In genomic region chr2:62197609-62198236, GRCh38 we compare ENCODE assay signal across 8 cellular contexts. TPM values are rescaled to one million over a fixed set of nuclear protein-coding genes. Genes with fewer than 3 reads are reported as not detected.
DNase-seq lines count a peak whose midpoint lies in the region; ATAC-seq and TF ChIP-seq lines count a peak whose summit lies in the region.

No MANE protein-coding gene starts in this region.

- H3K27me3 Mint-ChIP-seq in activated CD4-positive, alpha-beta T cell treated with anti-CD3 and anti-CD28 coated beads, Interleukin-2, amount 10 ng/mL, durations not matched to agents 7 days and 5 days, result peaks cover 2% of the 10 kb centered on the region
- no peaks in the 10 kb centered on the region for H3K27me3 Mint-ChIP-seq in naive thymus-derived CD8-positive, alpha-beta T cell

- H3K4me3 Mint-ChIP-seq in activated CD4-positive, alpha-beta T cell treated with anti-CD3 and anti-CD28 coated beads, Interleukin-2, amount 10 ng/mL, durations not matched to agents 7 days and 5 days, result peak overlapping the region; percentile 89
- peak overlapping the region; percentile 91 to 96 (median 93) for H3K4me3 Mint-ChIP-seq in naive thymus-derived CD8-positive, alpha-beta T cell

- peak overlapping the region; percentile 93 for H3K27ac ChIP-seq in HL-60 (replicated peaks)

- peak overlapping the region; percentile 97 for H3K27ac Mint-ChIP-seq in activated CD4-positive, alpha-beta T cell treated with anti-CD3 and anti-CD28 coated beads, Interleukin-2, amount 10 ng/mL, durations not matched to agents 7 days and 5 days
- peak overlapping the region; percentile 89 to 97 (median 94) for H3K27ac Mint-ChIP-seq in naive thymus-derived CD8-positive, alpha-beta T cell

- H3K4me1 Mint-ChIP-seq in activated CD4-positive, alpha-beta T cell treated with anti-CD3 and anti-CD28 coated beads, Interleukin-2, amount 10 ng/mL, durations not matched to agents 7 days and 5 days, result peaks cover 58% of the 10 kb centered on the region
- peaks cover 37 to 62% (median 55%) of the 10 kb centered on the region in 4 donors for H3K4me1 Mint-ChIP-seq in naive thymus-derived CD8-positive, alpha-beta T cell

- H3K9me3 Mint-ChIP-seq in activated CD4-positive, alpha-beta T cell treated with anti-CD3 and anti-CD28 coated beads, Interleukin-2, amount 10 ng/mL, durations not matched to agents 7 days and 5 days, result peaks cover 2% of the 10 kb centered on the region
- no peaks in the 10 kb centered on the region for H3K9me3 Mint-ChIP-seq in naive thymus-derived CD8-positive, alpha-beta T cell

- H3K27me3 ChIP-seq in HL-60 (ENCODE audit: insufficient read depth, poor library complexity, severe bottlenecking), result no peaks in the 10 kb centered on the region

- DNase-seq in AG10803 (ENCODE audit: low read depth) (peak; percentile 18), HL-60 (ENCODE audit: low read depth in 1 of 2, low spot score in 1 of 2) (peak in 1 of 2 experiments; percentile 30), fibroblast of gingiva (ENCODE audit: low read depth) (peak; percentile 26), middle frontal gyrus (ENCODE audit: extremely low spot score, low spot score) (no peak), NCI-H1105 treated with DMSO at 0.1 percent for 48 hours (lab: John Stamatoyannopoulos, UW) (no peak)
- DNase-seq in activated CD4-positive, alpha-beta T cell treated with anti-CD3 and anti-CD28 coated beads, Interleukin-2, amount 10 ng/mL, durations not matched to agents 7 days and 5 days, result peak; percentile 17
- DNase-seq in naive thymus-derived CD8-positive, alpha-beta T cell, result peak in 2 of 10 donors; percentile 17 to 19

- peaks cover 18% of the 10 kb centered on the region for H3K36me3 Mint-ChIP-seq in activated CD4-positive, alpha-beta T cell treated with anti-CD3 and anti-CD28 coated beads, Interleukin-2, amount 10 ng/mL, durations not matched to agents 7 days and 5 days (ENCODE audit: low read depth)
- H3K36me3 Mint-ChIP-seq in naive thymus-derived CD8-positive, alpha-beta T cell, result no peaks in the 10 kb centered on the region

- no peak for ATAC-seq in naive thymus-derived CD8-positive, alpha-beta T cell
- no peak for ATAC-seq in HG03520 (IDR thresholded peaks at IDR 0.05; ENCODE audit: unreplicated experiment)

- peak overlapping the region; percentile 91 for H3K4me3 ChIP-seq in AG10803 (ENCODE audit: low read length)
- peak overlapping the region; percentile 84 for H3K4me3 ChIP-seq in HL-60 (replicated peaks; ENCODE audit: insufficient read depth, low read length)

- POLR2A ChIA-PET in activated CD4-positive, alpha-beta T cell treated with anti-CD3 and anti-CD28 coated beads, Interleukin-2, amount 10 ng/mL, durations not matched to agents 7 days and 5 days (lab: Charles Lee), result no interaction called here
- POLR2A ChIA-PET in naive thymus-derived CD8-positive, alpha-beta T cell (lab: Charles Lee), result interaction anchor here (0.6 to 1.2 kb wide), 5 partner anchors 12 to 216 kb away, joined by 3 to 6 read pairs (median 4); no protein-coding TSS in a partner anchor

- no peak for TF ChIP-seq CTCF in AG10803 (conservative IDR thresholded peaks at IDR 0.05; ENCODE audit: low read length)
- no peak for TF ChIP-seq CTCF in HL-60 (IDR thresholded peaks at IDR 0.05; ENCODE audit: insufficient read depth, low read length)

- CTCF ChIA-PET in activated CD4-positive, alpha-beta T cell treated with anti-CD3 and anti-CD28 coated beads, Interleukin-2, amount 10 ng/mL, durations not matched to agents 7 days and 5 days (lab: Charles Lee), result interaction anchor here (0.6 to 0.9 kb wide), 2 partner anchors 35 to 108 kb away, joined by 3 read pairs; no protein-coding TSS in a partner anchor

RNA-seq across cellular contexts. Expression of gene B3GNT2, which starts 1.8 kb away (rescaled TPM):
- 10 to 100 TPM; 28.0 to 30.6 TPM for total RNA-seq in activated CD4-positive, alpha-beta T cell treated with anti-CD3 and anti-CD28 coated beads, Interleukin-2, amount 10 ng/mL, durations not matched to agents 7 days and 5 days
- 10 to 100 TPM; 20.7 to 22.8 TPM for total RNA-seq in naive thymus-derived CD8-positive, alpha-beta T cell
- 10 to 100 TPM; 20.0 to 31.0 (median 27.0) TPM for polyA plus RNA-seq in naive thymus-derived CD8-positive, alpha-beta T cell

Comparison
In these comparisons a context has a peak if more than half of its experiments do, and no peak if none do; other contexts are left out.
1. DNase-seq: peak in AG10803 (single experiment), activated CD4-positive, alpha-beta T cell treated with anti-CD3 and anti-CD28 coated beads, Interleukin-2, amount 10 ng/mL, durations not matched to agents 7 days and 5 days (single experiment) and fibroblast of gingiva (single experiment); none in middle frontal gyrus (single experiment) and NCI-H1105 treated with DMSO at 0.1 percent for 48 hours (single experiment).